8 cellular contexts compared by ENCODE assay signal in genomic region chr19:13151605-13152355, GRCh38. TPM values are rescaled to one million over a fixed set of nuclear protein-coding genes. Genes with fewer than 3 reads are reported as not detected.
DNase-seq lines count a peak whose midpoint lies in the region; ATAC-seq and TF ChIP-seq lines count a peak whose summit lies in the region.

No MANE protein-coding gene starts in this region.

- H2BK120ac ChIP-seq in trophoblast cell (ENCODE audit: insufficient read depth, low read length, poor library complexity): peak overlapping the region; percentile 92

- H4K8ac ChIP-seq in trophoblast cell (ENCODE audit: low read depth, low read length): peak overlapping the region; percentile 67

- peaks cover 56% of the 10 kb centered on the region for H3K79me1 ChIP-seq in trophoblast cell (ENCODE audit: low read length)

- no peak for TF ChIP-seq CTCF in GM06990 (IDR thresholded peaks at IDR 0.05; ENCODE audit: insufficient read depth, low read length, poor library complexity, severe bottlenecking)
- no peak for TF ChIP-seq CTCF in cardiac muscle cell (IDR thresholded peaks at IDR 0.05; ENCODE audit: low read depth, low read length)
- TF ChIP-seq CTCF in tibial artery (IDR thresholded peaks at IDR 0.05): peak in 1 of 2 experiments; percentile 26

- WGBS in trophoblast cell (ENCODE audit: extremely low coverage, insufficient coverage, insufficient read length): no CpG with 5 or more reads among the region's 71 CpGs

- ATAC-seq in HG02678 (IDR thresholded peaks at IDR 0.05; ENCODE audit: unreplicated experiment): peak; percentile 42

- peak overlapping the region; percentile 74 for H2BK12ac ChIP-seq in trophoblast cell (ENCODE audit: low read length)

- peak overlapping the region; percentile 50 for H3K14ac ChIP-seq in trophoblast cell (ENCODE audit: low read length)

- peaks cover 48% of the 10 kb centered on the region for H3K79me2 ChIP-seq in trophoblast cell (ENCODE audit: control insufficient read depth, insufficient read depth, low read length, poor library complexity)

- H3K4me3 ChIP-seq in GM06990 (replicated peaks; ENCODE audit: low read depth, low read length) (peak overlapping the region; percentile 97), adipocyte (ENCODE audit: low read length) (peak overlapping the region; percentile 100), cardiac muscle cell (peak overlapping the region; percentile 78), trophoblast cell (ENCODE audit: low read depth, low read length) (peak overlapping the region; percentile 80), tibial artery (peak overlapping the region; percentile 94 to 98)

- no peaks in the 10 kb centered on the region for H3K27me3 ChIP-seq in GM06990 (replicated peaks; ENCODE audit: control insufficient read depth, insufficient read depth, low read length)
- H3K27me3 ChIP-seq in adipocyte (replicated peaks; ENCODE audit: control insufficient read depth, insufficient read depth, low read length): no peaks in the 10 kb centered on the region
- H3K27me3 ChIP-seq in cardiac muscle cell: no peaks in the 10 kb centered on the region
- H3K27me3 ChIP-seq in trophoblast cell (ENCODE audit: insufficient read depth, low read length): no peaks in the 10 kb centered on the region
- no peaks in the 10 kb centered on the region for H3K27me3 ChIP-seq in tibial artery

- H2AK5ac ChIP-seq in trophoblast cell (ENCODE audit: low read length): peak overlapping the region; percentile 7

- H3K4me1 ChIP-seq in adipocyte (ENCODE audit: control insufficient read depth, insufficient read depth, low read length): peaks cover 31% of the 10 kb centered on the region
- peaks cover 16% of the 10 kb centered on the region for H3K4me1 ChIP-seq in cardiac muscle cell (ENCODE audit: low read depth)
- peaks cover 13 to 19% of the 10 kb centered on the region in 2 experiments for H3K4me1 ChIP-seq in trophoblast cell (ENCODE audit: control insufficient read depth in 1 of 2, insufficient read depth in 2 of 2, low read length in 2 of 2)
- H3K4me1 ChIP-seq in tibial artery: peaks cover 0 to 39% (median 29%) of the 10 kb centered on the region in 4 donors

- H4K12ac ChIP-seq in trophoblast cell (ENCODE audit: low read depth, low read length): peak overlapping the region; percentile 20

- no peak overlapping the region for H3K23ac ChIP-seq in trophoblast cell (ENCODE audit: low read length)

- peak overlapping the region; percentile 97 for H2BK5ac ChIP-seq in trophoblast cell (ENCODE audit: low read depth, low read length, poor library complexity)

- H3K4ac ChIP-seq in trophoblast cell (ENCODE audit: low read depth, low read length): peak overlapping the region; percentile 94

- H2AFZ ChIP-seq in trophoblast cell (ENCODE audit: insufficient read depth, low read length, poor library complexity): peak overlapping the region; percentile 66

- H3K9me3 ChIP-seq in adipocyte (ENCODE audit: control insufficient read depth, low read length) (no peaks in the 10 kb centered on the region), cardiac muscle cell (ENCODE audit: low read depth) (no peaks in the 10 kb centered on the region), trophoblast cell (ENCODE audit: insufficient read depth, low read depth, low read length) (peaks cover 3% of the 10 kb centered on the region), tibial artery (no peaks in the 10 kb centered on the region)

- H3K18ac ChIP-seq in trophoblast cell (ENCODE audit: low read length): peak overlapping the region; percentile 96

- H3K27ac ChIP-seq in cardiac muscle cell (peak overlapping the region; percentile 97), trophoblast cell (ENCODE audit: low read depth, low read length) (peak overlapping the region; percentile 98), tibial artery (peak overlapping the region; percentile 99)

- DNase-seq in GM06990 (ENCODE audit: extremely low read depth, insufficient read length) (peak; percentile 94), NCI-H146 (lab: John Stamatoyannopoulos, UW) (peak; percentile 99), T follicular helper cell (ENCODE audit: low read depth) (peak; percentile 94), adipocyte (ENCODE audit: low read depth) (peak; percentile 98), cardiac muscle cell (ENCODE audit: low read depth in 1 of 2, low spot score in 1 of 2) (peak; percentile 98 to 99), trophoblast cell (peak; percentile 97 to 98), tibial artery (peak; percentile 96 to 99)

- intact Hi-C loops in tibial artery (cut with DNase I; ENCODE audit: low total_unique reads): loop anchor here (1.0 to 10.0 kb wide), 2 partner anchors 12 to 693 kb away; no protein-coding TSS in a partner anchor

- H3K9ac ChIP-seq in adipocyte (ENCODE audit: low read length): peak overlapping the region; percentile 100
- peak overlapping the region; percentile 57 for H3K9ac ChIP-seq in trophoblast cell (ENCODE audit: low read length)

- H3K36me3 ChIP-seq in GM06990 (ENCODE audit: control insufficient read depth, insufficient read depth, low read length) (no peaks in the 10 kb centered on the region; the same call in none of the 2 replicates), adipocyte (ENCODE audit: control insufficient read depth, insufficient read depth, low read length, severe bottlenecking) (no peaks in the 10 kb centered on the region), cardiac muscle cell (no peaks in the 10 kb centered on the region), trophoblast cell (ENCODE audit: control insufficient read depth in 1 of 2, insufficient read depth in 2 of 2, low read length in 2 of 2) (peaks cover 0 to 8% of the 10 kb centered on the region in 2 experiments), tibial artery (no peaks in the 10 kb centered on the region)

- peak overlapping the region; percentile 81 for H3K4me2 ChIP-seq in trophoblast cell (ENCODE audit: low read length)

- peak overlapping the region; percentile 86 for H4K91ac ChIP-seq in trophoblast cell (ENCODE audit: low read depth, low read length)

RNA-seq across cellular contexts. Expression of gene IER2, which starts 1.6 kb away (rescaled TPM):
- total RNA-seq in cardiac muscle cell: 60.3 and 110 TPM in 2 replicates
- polyA plus RNA-seq in cardiac muscle cell: 77.6 and 88.9 TPM in 2 replicates
- 139 and 150 TPM in 2 replicates for polyA plus RNA-seq in trophoblast cell (2013)

RNA-seq across cellular contexts. Expression of gene STX10, which starts 1.6 kb away (rescaled TPM):
- total RNA-seq in cardiac muscle cell: 95.5 and 110 TPM in 2 replicates
- 65.2 and 71.1 TPM in 2 replicates for polyA plus RNA-seq in cardiac muscle cell
- 45.9 and 47.7 TPM in 2 replicates for polyA plus RNA-seq in trophoblast cell (2013)

RNA-seq across cellular contexts. Expression of gene NACC1, which starts 33.7 kb away (rescaled TPM):
- total RNA-seq in cardiac muscle cell: 75.1 and 93.7 TPM in 2 replicates
- polyA plus RNA-seq in cardiac muscle cell: 9.8 and 13.3 TPM in 2 replicates
- 149 and 154 TPM in 2 replicates for polyA plus RNA-seq in trophoblast cell (2013)

RNA-seq across cellular contexts. Expression of gene TRMT1, which starts 35.2 kb away (rescaled TPM):
- 45.9 and 48.5 TPM in 2 replicates for total RNA-seq in cardiac muscle cell
- polyA plus RNA-seq in cardiac muscle cell: 37.7 and 56.0 TPM in 2 replicates
- polyA plus RNA-seq in trophoblast cell (2013): 26.6 and 28.8 TPM in 2 replicates

RNA-seq across cellular contexts. Expression of gene LYL1, which starts 49.1 kb away (rescaled TPM):
- 5.6 and 6.3 TPM in 2 replicates for total RNA-seq in cardiac muscle cell
- 4.3 and 4.6 TPM in 2 replicates for polyA plus RNA-seq in cardiac muscle cell
- polyA plus RNA-seq in trophoblast cell (2013): 0.10 and 0.16 TPM in 2 replicates

Comparison
In these comparisons a context has a peak if more than half of its experiments do, and no peak if none do; other contexts are left out.
1. Peak in every context shown above with its lines: DNase-seq, ATAC-seq, H3K4me3 ChIP-seq and H3K27ac ChIP-seq.